Comparison of ENCODE assay signal across 24 cellular contexts in the genomic region with DNA sequence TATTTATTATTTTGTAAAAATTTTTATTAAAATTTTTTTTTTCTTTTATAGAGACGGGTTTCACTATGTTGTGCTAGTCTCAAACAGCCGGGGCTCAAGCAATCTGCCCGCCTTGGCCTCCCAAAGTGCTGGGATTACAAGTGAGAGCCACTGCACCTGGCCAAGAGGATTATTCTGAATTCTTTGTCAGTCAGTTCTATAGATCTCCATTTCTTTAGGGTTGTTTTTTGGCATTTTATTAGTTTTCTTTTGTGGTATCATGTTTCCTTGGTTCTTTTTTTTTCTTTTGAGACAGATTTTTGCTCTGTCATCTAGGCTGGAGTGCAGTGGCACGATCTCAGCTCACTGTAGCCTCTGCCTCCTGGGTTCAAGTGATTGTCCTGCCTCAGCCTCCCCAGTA. TPM values are rescaled to one million over a fixed set of nuclear protein-coding genes. Genes with fewer than 3 reads are reported as not detected.
A peak's percentile ranks its signal among the peaks of the same experiment; 100 is the strongest.
DNase-seq lines count a peak whose midpoint lies in the region; ATAC-seq and TF ChIP-seq lines count a peak whose summit lies in the region.
"Had no signal": no experiment of that assay in that cellular context is flagged by ENCODE, and none has a peak within 500 bp of the region (broad histone marks: within the 10 kb centered on the region; RNA-seq: fewer than 3 reads in every experiment).

No MANE protein-coding gene starts in this region.

- H3K9me3 ChIP-seq in T-helper 17 cell (ENCODE audit: control insufficient read depth, low read length, poor library complexity, severe bottlenecking) (no peaks in the 10 kb centered on the region), esophagus squamous epithelium (no peaks in the 10 kb centered on the region)

- no peaks in the 10 kb centered on the region for H3K27me3 ChIP-seq in esophagus squamous epithelium

- peaks cover 9 to 65% (median 15%) of the 10 kb centered on the region in 3 donors for H3K4me1 ChIP-seq in esophagus squamous epithelium

- H3K27ac ChIP-seq in esophagus squamous epithelium, result peak overlapping the region in 3 of 4 donors; percentile 62 to 82 (median 81)

- H3K4me1 Mint-ChIP-seq in stimulated activated naive CD8-positive, alpha-beta T cell treated with anti-CD3 and anti-CD28 coated beads, Interleukin-15, Interleukin-2, amounts not matched to agents 100 ng/mL and 50 ng/mL, for 24 hours (ENCODE audit: low read depth), result peaks cover 47% of the 10 kb centered on the region
- peaks cover 44% of the 10 kb centered on the region for H3K4me1 Mint-ChIP-seq in T-helper 17 cell
- H3K4me1 Mint-ChIP-seq: nephron had no signal

- peaks cover 4 to 50% (median 7%) of the 10 kb centered on the region in 3 donors for H3K36me3 ChIP-seq in esophagus squamous epithelium

- H3K4me3 Mint-ChIP-seq in stimulated activated naive CD8-positive, alpha-beta T cell treated with anti-CD3 and anti-CD28 coated beads, Interleukin-15, Interleukin-2, amounts not matched to agents 100 ng/mL and 50 ng/mL, for 24 hours, result no peak overlapping the region
- peak overlapping the region; percentile 66 for H3K4me3 Mint-ChIP-seq in T-helper 17 cell
- H3K4me3 Mint-ChIP-seq: activated B cell treated with CpG ODN at 0.5 μM for 24 hours; activated CD4-positive, alpha-beta T cell treated with anti-CD3 and anti-CD28 coated beads, Interleukin-2, amount 10 ng/mL, durations not matched to agents 7 days and 5 days; dendritic cell treated with granulocyte-macrophage colony-stimulating factor and Interleukin-4, amounts not matched to agents 40 ng/mL and 50 ng/mL, for 4 days; nephron had no signal

- TF ChIP-seq POLR2A in esophagus squamous epithelium (IDR thresholded peaks at IDR 0.05), result no peak

- intact Hi-C loops in esophagus squamous epithelium (cut with DNase I), result no loop called here

- 94 to 98% methylated on average over 4 of the region's 4 CpGs for WGBS in esophagus squamous epithelium, 2 donors

- H3K36me3 Mint-ChIP-seq in stimulated activated naive CD8-positive, alpha-beta T cell treated with anti-CD3 and anti-CD28 coated beads, Interleukin-15, Interleukin-2, amounts not matched to agents 100 ng/mL and 50 ng/mL, for 24 hours (ENCODE audit: low read depth), result peaks cover 11% of the 10 kb centered on the region
- peaks cover 6% of the 10 kb centered on the region for H3K36me3 Mint-ChIP-seq in T-helper 17 cell (ENCODE audit: low read depth)

- peak overlapping the region; percentile 26 for H3K27ac Mint-ChIP-seq in stimulated activated naive CD8-positive, alpha-beta T cell treated with anti-CD3 and anti-CD28 coated beads, Interleukin-15, Interleukin-2, amounts not matched to agents 100 ng/mL and 50 ng/mL, for 24 hours
- peak overlapping the region; percentile 84 for H3K27ac Mint-ChIP-seq in T-helper 17 cell
- H3K27ac Mint-ChIP-seq: activated B cell treated with CpG ODN at 0.5 μM for 24 hours; activated CD4-positive, alpha-beta T cell treated with anti-CD3 and anti-CD28 coated beads, Interleukin-2, amount 10 ng/mL, durations not matched to agents 7 days and 5 days; dendritic cell treated with granulocyte-macrophage colony-stimulating factor and Interleukin-4, amounts not matched to agents 40 ng/mL and 50 ng/mL, for 4 days; IgD-negative memory B cell; nephron had no signal

- no peak for ATAC-seq in stimulated activated naive CD8-positive, alpha-beta T cell treated with anti-CD3 and anti-CD28 coated beads, Interleukin-15, Interleukin-2, amounts not matched to agents 100 U/mL and 50 U/mL, for 24 hours
- no peak for ATAC-seq in T-helper 17 cell
- no peak for ATAC-seq in GM21447 (IDR thresholded peaks at IDR 0.05; ENCODE audit: unreplicated experiment)

- H3K4me3 ChIP-seq in esophagus squamous epithelium, result no peak overlapping the region
- H3K4me3 ChIP-seq: GM12878, lung had no signal

- no peaks in the 10 kb centered on the region for H3K27me3 Mint-ChIP-seq in stimulated activated naive CD8-positive, alpha-beta T cell treated with anti-CD3 and anti-CD28 coated beads, Interleukin-15, Interleukin-2, amounts not matched to agents 100 ng/mL and 50 ng/mL, for 24 hours
- H3K27me3 Mint-ChIP-seq in T-helper 17 cell, result no peaks in the 10 kb centered on the region
- H3K27me3 Mint-ChIP-seq: activated B cell treated with CpG ODN at 0.5 μM for 24 hours; activated CD4-positive, alpha-beta T cell treated with anti-CD3 and anti-CD28 coated beads, Interleukin-2, amount 10 ng/mL, durations not matched to agents 7 days and 5 days; central memory CD8-positive, alpha-beta T cell; dendritic cell treated with granulocyte-macrophage colony-stimulating factor and Interleukin-4, amounts not matched to agents 40 ng/mL and 50 ng/mL, for 4 days; IgD-negative memory B cell had no signal

- no peak for TF ChIP-seq CTCF in esophagus squamous epithelium (IDR thresholded peaks at IDR 0.05)

- no peaks in the 10 kb centered on the region for H3K9me3 Mint-ChIP-seq in stimulated activated naive CD8-positive, alpha-beta T cell treated with anti-CD3 and anti-CD28 coated beads, Interleukin-15, Interleukin-2, amounts not matched to agents 100 ng/mL and 50 ng/mL, for 24 hours
- H3K9me3 Mint-ChIP-seq: activated B cell treated with CpG ODN at 0.5 μM for 24 hours; activated CD4-positive, alpha-beta T cell treated with anti-CD3 and anti-CD28 coated beads, Interleukin-2, amount 10 ng/mL, durations not matched to agents 7 days and 5 days; central memory CD8-positive, alpha-beta T cell; dendritic cell treated with granulocyte-macrophage colony-stimulating factor and Interleukin-4, amounts not matched to agents 40 ng/mL and 50 ng/mL, for 4 days; IgD-negative memory B cell had no signal

- DNase-seq in stimulated activated naive CD8-positive, alpha-beta T cell treated with anti-CD3 and anti-CD28 coated beads, Interleukin-15, Interleukin-2, amounts not matched to agents 100 U/mL and 50 U/mL, for 24 hours, result no peak
- DNase-seq in T-helper 17 cell, result no peak
- DNase-seq in esophagus squamous epithelium (lab: John Stamatoyannopoulos, UW), result no peak
- DNase-seq in NCI-H2107 (lab: John Stamatoyannopoulos, UW), result no peak
- DNase-seq in ecto neural progenitor cell (ENCODE audit: low spot score), result no peak
- DNase-seq in activated gamma-delta T cell treated with Interleukin-2 at 50 U/mL for 16 hours, result no peak
- DNase-seq: activated B cell treated with CpG ODN at 0.5 μM for 24 hours; activated CD4-positive, alpha-beta T cell treated with anti-CD3 and anti-CD28 coated beads, Interleukin-2, amount 10 ng/mL, durations not matched to agents 7 days and 5 days; activated naive CD4-positive, alpha-beta T cell; EL; kidney glomerular epithelial cell; NCI-H1048; NCI-H1694; RPMI8226; stimulated activated naive CD4-positive, alpha-beta T cell; T-helper 1 cell had no signal

RNA-seq across cellular contexts. Expression of a gene that starts 18.4 kb away (rescaled TPM):
- total RNA-seq in T-helper 17 cell (10 to 100 TPM; 63.3 to 68.2 TPM), esophagus squamous epithelium (10 to 100 TPM; 35.8 to 63.4 (median 55.1) TPM)
